27 cellular contexts compared by ENCODE assay signal in genomic region chr5:87401626-87402025, GRCh38.
"Had no signal": no experiment of that assay in that cellular context is flagged by ENCODE, and none has a peak within 500 bp of the region (broad histone marks: within the 10 kb centered on the region; RNA-seq: fewer than 3 reads in every experiment).

No MANE protein-coding gene starts in this region.

- FAIRE-seq: astrocyte, RCC 7860 had no signal

- H3K4me1 Mint-ChIP-seq: WTC11 had no signal

- H3K9me3 Mint-ChIP-seq: activated naive CD4-positive, alpha-beta T cell treated with anti-CD3 and anti-CD28 coated beads for 36 hours; activated T-cell treated with anti-CD3 and anti-CD28 coated beads, Interleukin-2, amount 50 U/mL, for 24 hours had no signal

- DNase-seq: activated CD4-positive, alpha-beta T cell treated with anti-CD3 and anti-CD28 coated beads for 48 hours; activated CD4-positive, alpha-beta T cell treated with anti-CD3 and anti-CD28 coated beads, Interleukin-2, amount 50 U/mL, for 4 hours; activated CD4-positive, CD25-positive, alpha-beta regulatory T cell treated with anti-CD3 and anti-CD28 coated beads, Interleukin-2, amount 50 U/mL, for 72 hours; activated CD8-positive, alpha-beta memory T cell treated with anti-CD3 and anti-CD28 coated beads, Interleukin-2, amount 50 U/mL, for 48 hours; activated CD8-positive, alpha-beta T cell treated with anti-CD3 and anti-CD28 coated beads, Interleukin-2, amount 10 ng/mL, durations not matched to agents 7 days and 5 days; activated gamma-delta T cell; activated naive CD4-positive, alpha-beta T cell treated with anti-CD3 and anti-CD28 coated beads for 36 hours; activated T-cell treated with anti-CD3 and anti-CD28 coated beads, Interleukin-2, amount 50 U/mL, for 24 hours; amygdala; cerebellar nuclear complex; Kasumi-1; NCI-H1048; NCI-H146; NCI-H187 treated with DMSO at 0.1 percent for 48 hours; NCI-H2081 treated with DMSO at 0.1 percent for 48 hours; NCI-H446; NCI-H524; PC-3; SHP77; SW 1271 had no signal

- H3K9me3 ChIP-seq: SJSA1 had no signal

- H3K4me3 Mint-ChIP-seq: activated CD8-positive, alpha-beta T cell treated with anti-CD3 and anti-CD28 coated beads, Interleukin-2, amount 10 ng/mL, durations not matched to agents 7 days and 5 days; activated naive CD4-positive, alpha-beta T cell treated with anti-CD3 and anti-CD28 coated beads for 36 hours; activated naive CD8-positive, alpha-beta T cell; activated T-cell treated with anti-CD3 and anti-CD28 coated beads, Interleukin-2, amount 50 U/mL, for 24 hours; brain; WTC11 had no signal

- H3K4me3 ChIP-seq: SJSA1 had no signal

- H3K4me1 ChIP-seq: SJSA1 had no signal

- H3K27me3 Mint-ChIP-seq: activated naive CD8-positive, alpha-beta T cell; activated T-cell treated with anti-CD3 and anti-CD28 coated beads, Interleukin-2, amount 50 U/mL, for 24 hours had no signal

- H3K27ac ChIP-seq: SJSA1 had no signal

- ATAC-seq: activated CD8-positive, alpha-beta T cell treated with anti-CD3 and anti-CD28 coated beads, Interleukin-2, amount 10 ng/mL, durations not matched to agents 7 days and 5 days; PC-3; SK-N-SH treated with all-trans-retinoic acid at 6 μM for 48 hours; WTC11 had no signal

- H3K27me3 ChIP-seq: SJSA1 had no signal

- H3K27ac Mint-ChIP-seq: activated CD8-positive, alpha-beta T cell treated with anti-CD3 and anti-CD28 coated beads, Interleukin-2, amount 10 ng/mL, durations not matched to agents 7 days and 5 days; activated naive CD4-positive, alpha-beta T cell treated with anti-CD3 and anti-CD28 coated beads for 36 hours; activated naive CD8-positive, alpha-beta T cell; activated T-cell treated with anti-CD3 and anti-CD28 coated beads, Interleukin-2, amount 50 U/mL, for 24 hours; brain; WTC11 had no signal
